9 cellular contexts compared by ENCODE assay signal in the genomic region with DNA sequence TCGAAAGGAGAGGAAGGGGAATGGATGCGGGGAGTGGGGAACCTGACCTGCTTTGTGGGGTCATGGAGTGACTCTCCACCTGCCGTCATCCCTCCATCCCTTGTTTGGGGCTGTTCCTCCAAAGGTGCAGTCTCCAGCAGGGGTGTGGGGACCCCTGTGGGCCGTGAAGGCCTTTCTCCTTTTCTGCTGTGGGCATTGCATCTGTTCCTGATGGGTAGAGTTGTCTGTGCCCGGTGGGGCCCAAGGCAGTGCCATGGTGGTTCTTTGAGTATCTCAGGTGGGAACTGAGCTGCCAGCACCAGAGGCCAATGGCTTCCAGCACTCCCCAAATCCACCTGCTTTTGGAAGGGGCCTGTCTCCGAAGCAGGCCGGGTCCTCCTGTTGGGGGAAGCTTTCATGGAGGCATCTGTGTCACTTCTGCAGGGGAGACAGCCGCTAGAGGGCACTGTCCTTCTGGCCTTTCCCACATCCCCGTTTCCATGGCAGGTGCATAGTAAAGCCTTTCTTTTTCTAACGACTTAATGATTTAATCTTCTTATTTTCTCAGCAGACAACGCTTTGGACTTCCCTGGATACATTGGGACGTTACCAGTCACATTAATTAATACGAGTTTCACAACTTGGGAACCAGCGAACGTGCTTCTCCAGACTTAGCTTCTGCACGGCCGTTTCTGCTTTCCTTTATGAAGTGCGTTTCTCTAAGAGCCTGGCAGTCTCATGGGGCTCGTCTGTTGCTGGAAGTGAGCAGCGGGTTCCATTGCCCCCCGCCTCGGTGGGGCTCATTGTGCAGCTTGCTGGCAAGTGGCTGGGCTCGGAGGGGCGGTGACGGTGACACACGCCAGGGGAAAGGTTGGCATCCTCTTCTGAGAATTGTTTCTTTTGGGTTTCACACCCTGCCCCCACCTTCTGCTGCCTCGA. TPM values are rescaled to one million over a fixed set of nuclear protein-coding genes. Genes with fewer than 3 reads are reported as not detected.
A peak's percentile ranks its signal among the peaks of the same experiment; 100 is the strongest.
DNase-seq lines count a peak whose midpoint lies in the region; ATAC-seq, FAIRE-seq and TF ChIP-seq lines count a peak whose summit lies in the region.
"Had no signal": no experiment of that assay in that cellular context is flagged by ENCODE, and none has a peak within 500 bp of the region (broad histone marks: within the 10 kb centered on the region; RNA-seq: fewer than 3 reads in every experiment).

No MANE protein-coding gene starts in this region.

- no peaks in the 10 kb centered on the region for H3K9me3 ChIP-seq in SK-N-MC (ENCODE audit: low read depth, low read length)
- H3K9me3 ChIP-seq in pancreas = no peaks in the 10 kb centered on the region
- H3K9me3 ChIP-seq in tibial nerve = peaks cover 0 to 17% (median 0%) of the 10 kb centered on the region in 4 donors

- no peaks in the 10 kb centered on the region for H3K9me3 Mint-ChIP-seq in activated naive CD4-positive, alpha-beta T cell treated with anti-CD3 and anti-CD28 coated beads, Interleukin-2, amount 10 ng/mL, durations not matched to agents 7 days and 5 days
- no peaks in the 10 kb centered on the region for H3K9me3 Mint-ChIP-seq in glutamatergic neuron (ENCODE audit: unreplicated experiment)

- no peak for TF ChIP-seq EP300 in tibial nerve (IDR thresholded peaks at IDR 0.05)

- ATAC-seq in pancreas (peak in 3 of 4 donors; percentile 80 to 83 (median 81)), HG02840 (IDR thresholded peaks at IDR 0.05; ENCODE audit: low FRiP score, unreplicated experiment) (no peak)

- CTCF ChIA-PET in activated naive CD4-positive, alpha-beta T cell treated with anti-CD3 and anti-CD28 coated beads, Interleukin-2, amount 10 ng/mL, durations not matched to agents 7 days and 5 days (lab: Charles Lee) = interaction anchor here (0.7 to 8.2 kb wide), 14 partner anchors 10 to 545 kb away, joined by 3 to 168 read pairs (median 3); no protein-coding TSS in a partner anchor

- no peak for FAIRE-seq in pancreas (lab: Jason Lieb, UNC)

- H3K27me3 Mint-ChIP-seq in activated naive CD4-positive, alpha-beta T cell treated with anti-CD3 and anti-CD28 coated beads, Interleukin-2, amount 10 ng/mL, durations not matched to agents 7 days and 5 days = no peaks in the 10 kb centered on the region
- peaks cover 5% of the 10 kb centered on the region for H3K27me3 Mint-ChIP-seq in glutamatergic neuron (ENCODE audit: unreplicated experiment)
- H3K27me3 Mint-ChIP-seq: activated naive CD8-positive, alpha-beta T cell had no signal

- H3K4me1 ChIP-seq in pancreas = no peaks in the 10 kb centered on the region
- H3K4me1 ChIP-seq in tibial nerve = peaks cover 0 to 3% (median 0%) of the 10 kb centered on the region in 4 donors

- peak overlapping the region; percentile 69 for H3K4me3 ChIP-seq in SK-N-MC
- no peak overlapping the region for H3K4me3 ChIP-seq in pancreas
- no peak overlapping the region for H3K4me3 ChIP-seq in tibial nerve

- H3K36me3 Mint-ChIP-seq in activated naive CD4-positive, alpha-beta T cell treated with anti-CD3 and anti-CD28 coated beads, Interleukin-2, amount 10 ng/mL, durations not matched to agents 7 days and 5 days = no peaks in the 10 kb centered on the region
- peaks cover 5% of the 10 kb centered on the region for H3K36me3 Mint-ChIP-seq in glutamatergic neuron (ENCODE audit: unreplicated experiment)
- H3K36me3 Mint-ChIP-seq: activated naive CD8-positive, alpha-beta T cell had no signal

- H3K27ac ChIP-seq in SK-N-MC = no peak overlapping the region
- H3K27ac ChIP-seq in pancreas = no peak overlapping the region
- H3K27ac ChIP-seq in tibial nerve = no peak overlapping the region

- H3K27ac Mint-ChIP-seq in activated naive CD4-positive, alpha-beta T cell treated with anti-CD3 and anti-CD28 coated beads, Interleukin-2, amount 10 ng/mL, durations not matched to agents 7 days and 5 days = no peak overlapping the region
- H3K27ac Mint-ChIP-seq in glutamatergic neuron (ENCODE audit: unreplicated experiment) = no peak overlapping the region
- H3K27ac Mint-ChIP-seq: activated naive CD8-positive, alpha-beta T cell had no signal

- no peak for TF ChIP-seq POLR2A in tibial nerve (IDR thresholded peaks at IDR 0.05)

- no peak overlapping the region for H3K4me3 Mint-ChIP-seq in activated naive CD4-positive, alpha-beta T cell treated with anti-CD3 and anti-CD28 coated beads, Interleukin-2, amount 10 ng/mL, durations not matched to agents 7 days and 5 days
- H3K4me3 Mint-ChIP-seq in glutamatergic neuron (ENCODE audit: unreplicated experiment) = no peak overlapping the region
- H3K4me3 Mint-ChIP-seq: activated naive CD8-positive, alpha-beta T cell had no signal

- 38 to 41% methylated on average over 27 of the region's 27 CpGs for WGBS in pancreas, 2 donors
- 39 to 40% methylated on average over 25 to 27 of the region's 27 CpGs for WGBS in tibial nerve, 2 donors

- no peaks in the 10 kb centered on the region for H3K27me3 ChIP-seq in pancreas
- no peaks in the 10 kb centered on the region for H3K27me3 ChIP-seq in tibial nerve

- no peaks in the 10 kb centered on the region for H3K4me1 Mint-ChIP-seq in activated naive CD4-positive, alpha-beta T cell treated with anti-CD3 and anti-CD28 coated beads, Interleukin-2, amount 10 ng/mL, durations not matched to agents 7 days and 5 days
- H3K4me1 Mint-ChIP-seq in glutamatergic neuron (ENCODE audit: low read depth, unreplicated experiment) = peaks cover 3% of the 10 kb centered on the region

- intact Hi-C loops in pancreas (cut with DNase I) = loop anchor here in 2 of 3 donors (5.0 kb wide), 2 partner anchors 541 to 546 kb away; no protein-coding TSS in a partner anchor

- TF ChIP-seq CTCF in glutamatergic neuron (IDR thresholded peaks at IDR 0.05; ENCODE audit: partially characterized antibody, unreplicated experiment) (peak; percentile 85), pancreas (IDR thresholded peaks at IDR 0.05) (peak; percentile 71 to 78 (median 75)), tibial nerve (IDR thresholded peaks at IDR 0.05) (peak; percentile 65 to 82 (median 67))

- DNase-seq in DMS53 (lab: John Stamatoyannopoulos, UW) (peak; percentile 76), LoVo (ENCODE audit: low spot score) (peak; percentile 52), SK-N-MC (ENCODE audit: low read depth, low spot score) (peak; percentile 51), glutamatergic neuron (peak; percentile 87), pancreas (peak in 5 of 6 donors; percentile 37 to 85 (median 63)), tibial nerve (ENCODE audit: low spot score in 2 of 2) (peak; percentile 61 to 85)
- peak; percentile 84 for DNase-seq in activated naive CD4-positive, alpha-beta T cell treated with anti-CD3 and anti-CD28 coated beads, Interleukin-2, amount 10 ng/mL, durations not matched to agents 7 days and 5 days

- H3K36me3 ChIP-seq in SK-N-MC (ENCODE audit: insufficient read depth, low read length) (no peaks in the 10 kb centered on the region), pancreas (no peaks in the 10 kb centered on the region), tibial nerve (no peaks in the 10 kb centered on the region)

- no peak overlapping the region for H3K9ac ChIP-seq in SK-N-MC (ENCODE audit: insufficient read length)

RNA-seq across cellular contexts. Expression of gene PARVB, which starts 57.1 kb away (rescaled TPM):
- total RNA-seq in glutamatergic neuron (ENCODE audit: unreplicated experiment) = 7.7 TPM
- total RNA-seq in pancreas = 10 to 100 TPM in 4 of 6 donors, 1 to 10 TPM in 2; 3.8 to 14.3 (median 10.4) TPM
- 10 to 100 TPM in 1 of 2 donors, 1 to 10 TPM in 1; 9.2 to 27.3 TPM for polyA plus RNA-seq in pancreas
- total RNA-seq in tibial nerve = 10 to 100 TPM; 33.5 to 73.5 (median 41.5) TPM
